Comparison of ENCODE assay signal across 8 cellular contexts in genomic region chr11:122656631-122657101, GRCh38. TPM values are rescaled to one million over a fixed set of nuclear protein-coding genes. Genes with fewer than 3 reads are reported as not detected.
A peak's percentile ranks its signal among the peaks of the same experiment; 100 is the strongest.
DNase-seq lines count a peak whose midpoint lies in the region; ATAC-seq and TF ChIP-seq lines count a peak whose summit lies in the region.

No MANE protein-coding gene starts in this region.

- peaks cover 10% of the 10 kb centered on the region for H3K36me3 Mint-ChIP-seq in CD4-positive, alpha-beta T cell (ENCODE audit: low read depth)
- H3K36me3 Mint-ChIP-seq in endothelial cell (ENCODE audit: low read depth, unreplicated experiment): peaks cover 6% of the 10 kb centered on the region
- H3K36me3 Mint-ChIP-seq in stimulated activated naive B cell treated with anti-CD40 and anti-IgM and Interleukin-4, amounts not matched to agents 10 μg/mL and 1 μg/mL and 100 μg/mL, for 72 hours: peaks cover 9 to 23% of the 10 kb centered on the region in 2 donors

- H3K4me1 ChIP-seq in HUES6 (ENCODE audit: control insufficient read depth, insufficient read depth, low read length): peaks cover 17% of the 10 kb centered on the region

- no peaks in the 10 kb centered on the region for H3K9me3 Mint-ChIP-seq in CD4-positive, alpha-beta T cell
- no peaks in the 10 kb centered on the region for H3K9me3 Mint-ChIP-seq in endothelial cell (ENCODE audit: unreplicated experiment)
- no peaks in the 10 kb centered on the region for H3K9me3 Mint-ChIP-seq in stimulated activated naive B cell treated with anti-CD40 and anti-IgM and Interleukin-4, amounts not matched to agents 10 μg/mL and 1 μg/mL and 100 μg/mL, for 72 hours

- H3K27me3 Mint-ChIP-seq in CD4-positive, alpha-beta T cell: no peaks in the 10 kb centered on the region
- H3K27me3 Mint-ChIP-seq in endothelial cell (ENCODE audit: unreplicated experiment): peaks cover 6% of the 10 kb centered on the region
- peaks cover 0 to 12% of the 10 kb centered on the region in 2 donors for H3K27me3 Mint-ChIP-seq in stimulated activated naive B cell treated with anti-CD40 and anti-IgM and Interleukin-4, amounts not matched to agents 10 μg/mL and 1 μg/mL and 100 μg/mL, for 72 hours

- H3K9ac ChIP-seq in HUES6 (ENCODE audit: low read length): peak overlapping the region; percentile 77

- peak overlapping the region; percentile 100 for H3K4me3 Mint-ChIP-seq in CD4-positive, alpha-beta T cell
- peak overlapping the region; percentile 96 for H3K4me3 Mint-ChIP-seq in endothelial cell (ENCODE audit: unreplicated experiment)
- peak overlapping the region; percentile 94 to 98 for H3K4me3 Mint-ChIP-seq in stimulated activated naive B cell treated with anti-CD40 and anti-IgM and Interleukin-4, amounts not matched to agents 10 μg/mL and 1 μg/mL and 100 μg/mL, for 72 hours

- intact Hi-C loops in CD4-positive, alpha-beta T cell (cut with DNase I, micrococcal nuclease): loop anchor here (1.0 to 10.0 kb wide), 6 partner anchors 18 to 398 kb away; no protein-coding TSS in a partner anchor

- H3K27me3 ChIP-seq in CD4-positive, alpha-beta T cell (ENCODE audit: control insufficient read depth, insufficient read depth, low read length): no peaks in the 10 kb centered on the region
- peaks cover 24% of the 10 kb centered on the region for H3K27me3 ChIP-seq in HUES6 (ENCODE audit: control insufficient read depth, insufficient read depth, low read length)

- H3K4me3 ChIP-seq in HUES6 (ENCODE audit: low read depth, low read length): peak overlapping the region; percentile 89

- peaks cover 62% of the 10 kb centered on the region for H3K4me1 Mint-ChIP-seq in CD4-positive, alpha-beta T cell (ENCODE audit: low read depth)
- peaks cover 49% of the 10 kb centered on the region for H3K4me1 Mint-ChIP-seq in endothelial cell (ENCODE audit: unreplicated experiment)
- H3K4me1 Mint-ChIP-seq in stimulated activated naive B cell treated with anti-CD40 and anti-IgM and Interleukin-4, amounts not matched to agents 10 μg/mL and 1 μg/mL and 100 μg/mL, for 72 hours: peaks cover 20 to 49% of the 10 kb centered on the region in 2 donors

- POLR2A ChIA-PET in CD4-positive, alpha-beta T cell (lab: Charles Lee): interaction anchor here (1.0 to 4.0 kb wide), 14 partner anchors 12 to 397 kb away, joined by 3 to 70 read pairs (median 12); no protein-coding TSS in a partner anchor

- no peaks in the 10 kb centered on the region for H3K36me3 ChIP-seq in HUES6 (ENCODE audit: control insufficient read depth, insufficient read depth, low read length)

- peak overlapping the region; percentile 91 for H3K27ac Mint-ChIP-seq in CD4-positive, alpha-beta T cell
- H3K27ac Mint-ChIP-seq in endothelial cell (ENCODE audit: unreplicated experiment): no peak overlapping the region
- peak overlapping the region; percentile 93 for H3K27ac Mint-ChIP-seq in stimulated activated naive B cell treated with anti-CD40 and anti-IgM and Interleukin-4, amounts not matched to agents 10 μg/mL and 1 μg/mL and 100 μg/mL, for 72 hours

- peak in 9 of 10 experiments; percentile 11 to 36 (median 25) for DNase-seq in CD4-positive, alpha-beta T cell
- DNase-seq in activated CD4-positive, alpha-beta T cell treated with anti-CD3 and anti-CD28 coated beads, Interleukin-2, amount 50 U/mL, for 1 hour: peak; percentile 20
- peak; percentile 35 for DNase-seq in endothelial cell (ENCODE audit: low spot score)
- peak; percentile 18 for DNase-seq in mucosa of gallbladder (ENCODE audit: low spot score)
- DNase-seq in stimulated activated naive B cell treated with anti-CD40 and anti-IgM and Interleukin-4, amounts not matched to agents 10 μg/mL and 1 μg/mL and 100 μg/mL, for 72 hours: peak; percentile 75
- no peak for DNase-seq in DMS53 treated with DMSO at 0.1 percent for 48 hours (lab: John Stamatoyannopoulos, UW; ENCODE audit: unreplicated experiment)

- CTCF ChIA-PET in CD4-positive, alpha-beta T cell (lab: Charles Lee): interaction anchor here (0.8 to 2.7 kb wide), 17 partner anchors 10 to 103 kb away, joined by 3 to 28 read pairs (median 5); no protein-coding TSS in a partner anchor

- ATAC-seq in CD4-positive, alpha-beta T cell (ENCODE audit: poor library complexity): peak; percentile 59
- ATAC-seq in stimulated activated naive B cell treated with anti-CD40 and anti-IgM and Interleukin-4, amounts not matched to agents 10 μg/mL and 1 μg/mL and 100 μg/mL, for 72 hours (replicated peaks): peak; percentile 70 to 72
- no peak for ATAC-seq in HG03196 (IDR thresholded peaks at IDR 0.05; ENCODE audit: unreplicated experiment)

- peak overlapping the region; percentile 61 for H3K27ac ChIP-seq in CD4-positive, alpha-beta T cell (ENCODE audit: low read depth, low read length)
- H3K27ac ChIP-seq in HUES6 (ENCODE audit: low read depth, low read length): no peak overlapping the region

- no peaks in the 10 kb centered on the region for H3K9me3 ChIP-seq in CD4-positive, alpha-beta T cell (ENCODE audit: control insufficient read depth, low read length)
- peaks cover 4% of the 10 kb centered on the region; the same call in 1 of the 2 replicates for H3K9me3 ChIP-seq in HUES6 (ENCODE audit: control insufficient read depth, insufficient read depth, low read depth, low read length)

- no peak for TF ChIP-seq CTCF in CD4-positive, alpha-beta T cell (IDR thresholded peaks at IDR 0.05)
- TF ChIP-seq CTCF in endothelial cell (IDR thresholded peaks at IDR 0.05; ENCODE audit: unreplicated experiment): no peak

RNA-seq across cellular contexts. Expression of gene UBASH3B, which starts 1.1 kb away (rescaled TPM):
- 10 to 100 TPM; 24.5 to 28.6 TPM for total RNA-seq in CD4-positive, alpha-beta T cell
- 43.3 TPM for total RNA-seq in endothelial cell (ENCODE audit: unreplicated experiment)
- 7.4 TPM for total RNA-seq in mucosa of gallbladder
